Comparison of ENCODE assay signal across 22 cellular contexts in the genomic region with DNA sequence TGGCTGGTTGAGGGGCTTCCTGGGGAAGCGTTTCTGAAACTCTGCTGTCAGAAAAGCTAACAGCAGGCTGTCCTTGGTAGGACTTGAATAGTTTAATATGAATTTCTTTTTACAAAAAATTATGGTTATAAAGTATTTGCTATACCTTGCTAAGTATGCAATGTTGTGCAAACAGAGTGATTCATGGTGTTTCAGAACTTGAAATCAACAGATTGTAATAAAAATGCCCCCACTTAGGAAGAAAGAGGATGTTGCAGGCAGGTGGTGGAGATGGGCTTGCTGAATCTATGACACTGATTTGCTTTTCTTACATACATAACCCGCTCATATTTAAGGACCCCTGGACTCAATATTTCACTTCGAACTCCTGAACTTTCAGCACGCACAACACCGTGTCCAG.
"Had no signal": no experiment of that assay in that cellular context is flagged by ENCODE, and none has a peak within 500 bp of the region (broad histone marks: within the 10 kb centered on the region; RNA-seq: fewer than 3 reads in every experiment).

No MANE protein-coding gene starts in this region.

- H3K27ac ChIP-seq: epithelial cell of prostate, esophagus muscularis mucosa, hepatocyte, neutrophil, skin epidermis, testis, tibial nerve, upper lobe of right lung had no signal

- H3K36me3 Mint-ChIP-seq: naive B cell; stimulated activated naive B cell treated with anti-CD40 and anti-IgM and Interleukin-4, amounts not matched to agents 10 μg/mL and 1 μg/mL and 100 μg/mL, for 72 hours had no signal

- H3K9me3 ChIP-seq: neutrophil, testis, upper lobe of right lung had no signal

- H3K27ac Mint-ChIP-seq: dendritic cell treated with granulocyte-macrophage colony-stimulating factor and Interleukin-4, amounts not matched to agents 40 ng/mL and 50 ng/mL, for 4 days; effector memory CD8-positive, alpha-beta T cell; naive B cell; nephron progenitor cell; stimulated activated naive B cell treated with anti-CD40 and anti-IgM and Interleukin-4, amounts not matched to agents 10 μg/mL and 1 μg/mL and 100 μg/mL, for 72 hours; stimulated activated naive CD8-positive, alpha-beta T cell treated with anti-CD3 and anti-CD28 coated beads, Interleukin-15, amount 100 ng/mL, for 72 hours had no signal

- H3K4me3 Mint-ChIP-seq: dendritic cell treated with granulocyte-macrophage colony-stimulating factor and Interleukin-4, amounts not matched to agents 40 ng/mL and 50 ng/mL, for 4 days; effector memory CD8-positive, alpha-beta T cell; naive B cell; nephron progenitor cell; stimulated activated naive B cell treated with anti-CD40 and anti-IgM and Interleukin-4, amounts not matched to agents 10 μg/mL and 1 μg/mL and 100 μg/mL, for 72 hours; stimulated activated naive CD8-positive, alpha-beta T cell treated with anti-CD3 and anti-CD28 coated beads, Interleukin-15, amount 100 ng/mL, for 72 hours had no signal

- H3K27me3 ChIP-seq: esophagus muscularis mucosa, hepatocyte, neutrophil, testis, tibial nerve, upper lobe of right lung had no signal

- H3K36me3 ChIP-seq: esophagus muscularis mucosa, neutrophil, tibial nerve, upper lobe of right lung had no signal

- DNase-seq: effector memory CD8-positive, alpha-beta T cell; foreskin melanocyte; head of caudate nucleus; left colon; mesendoderm; naive B cell; nephron progenitor cell; posterior cingulate gyrus; stimulated activated CD4-positive, alpha-beta T cell treated with anti-CD3 and anti-CD28 coated beads, Interleukin-2, amount 100 ng/mL, for 24 hours; stimulated activated CD4-positive, alpha-beta T cell treated with anti-CD3 and anti-CD28 coated beads, Interleukin-4, amount 100 ng/mL, for 4 hours; stimulated activated naive B cell treated with anti-CD40 and anti-IgM and Interleukin-4, amounts not matched to agents 10 μg/mL and 1 μg/mL and 100 μg/mL, for 72 hours; stimulated activated naive CD8-positive, alpha-beta T cell treated with anti-CD3 and anti-CD28 coated beads, Interleukin-15, amount 100 ng/mL, for 72 hours; testis had no signal

- H3K4me1 ChIP-seq: testis, upper lobe of right lung had no signal

- H3K4me3 ChIP-seq: esophagus muscularis mucosa, hepatocyte, skin epidermis, testis, tibial nerve, upper lobe of right lung had no signal

- H3K4me1 Mint-ChIP-seq: naive B cell; nephron progenitor cell; stimulated activated naive B cell treated with anti-CD40 and anti-IgM and Interleukin-4, amounts not matched to agents 10 μg/mL and 1 μg/mL and 100 μg/mL, for 72 hours; stimulated activated naive CD8-positive, alpha-beta T cell treated with anti-CD3 and anti-CD28 coated beads, Interleukin-15, amount 100 ng/mL, for 72 hours had no signal

- H3K27me3 Mint-ChIP-seq: dendritic cell treated with granulocyte-macrophage colony-stimulating factor and Interleukin-4, amounts not matched to agents 40 ng/mL and 50 ng/mL, for 4 days; naive B cell; stimulated activated naive B cell treated with anti-CD40 and anti-IgM and Interleukin-4, amounts not matched to agents 10 μg/mL and 1 μg/mL and 100 μg/mL, for 72 hours had no signal

- ATAC-seq: effector memory CD8-positive, alpha-beta T cell; left colon; sciatic nerve; stimulated activated naive B cell treated with anti-CD40 and anti-IgM and Interleukin-4, amounts not matched to agents 10 μg/mL and 1 μg/mL and 100 μg/mL, for 72 hours; stimulated activated naive CD8-positive, alpha-beta T cell treated with anti-CD3 and anti-CD28 coated beads, Interleukin-15, amount 100 ng/mL, for 72 hours had no signal

- H3K9me3 Mint-ChIP-seq: effector memory CD8-positive, alpha-beta T cell had no signal
